ENCODE assay signal across 2 cellular contexts in genomic region chr11:119602745-119603373, GRCh38.
A peak's percentile ranks its signal among the peaks of the same experiment; 100 is the strongest.
TF ChIP-seq lines count a peak whose summit lies in the region.

No MANE protein-coding gene starts in this region.

TF ChIP-seq in HCT116, 20 proteins besides CTCF, POLR2A, EP300 and RAD21:
- TF ChIP-seq ATF3 (IDR thresholded peaks at IDR 0.05) (no peak), ZBTB33 (IDR thresholded peaks at IDR 0.05; ENCODE audit: extremely low read depth, insufficient replicate concordance, low read length) (no peak), SIN3A (IDR thresholded peaks at IDR 0.05; ENCODE audit: low read depth) (no peak), TCF7L2 (IDR thresholded peaks at IDR 0.05; ENCODE audit: borderline replicate concordance, extremely low read depth, insufficient read depth, insufficient read length) (no peak), JUND (IDR thresholded peaks at IDR 0.05) (no peak), ZFX (IDR thresholded peaks at IDR 0.05) (no peak), MAX (IDR thresholded peaks at IDR 0.05) (no peak), SP1 (IDR thresholded peaks at IDR 0.05; ENCODE audit: low read depth) (no peak), REST (IDR thresholded peaks at IDR 0.05; ENCODE audit: low read depth) (no peak), EGR1 (IDR thresholded peaks at IDR 0.05; ENCODE audit: low read depth) (no peak), FOSL1 (IDR thresholded peaks at IDR 0.05; ENCODE audit: low read depth) (no peak), EZH2phosphoT487 (IDR thresholded peaks at IDR 0.05; ENCODE audit: borderline replicate concordance) (no peak), SRF (IDR thresholded peaks at IDR 0.05; ENCODE audit: low read depth) (no peak), EZH2 (IDR thresholded peaks at IDR 0.05) (no peak)

TF ChIP-seq in K562, 482 proteins besides CTCF, POLR2A, EP300 and RAD21:
- TF ChIP-seq GABPA (tag; conservative IDR thresholded peaks at IDR 0.05; ENCODE audit: low read depth) (no peak), CTBP1 (IDR thresholded peaks at IDR 0.05; ENCODE audit: borderline replicate concordance) (0 out of 2 replicates have a peak, but pooled peaks have one; percentile 18)
TF ChIP-seq in K562: peak in this region for 1.
